Comparison of ENCODE assay signal across 1 cellular context in the genomic region with DNA sequence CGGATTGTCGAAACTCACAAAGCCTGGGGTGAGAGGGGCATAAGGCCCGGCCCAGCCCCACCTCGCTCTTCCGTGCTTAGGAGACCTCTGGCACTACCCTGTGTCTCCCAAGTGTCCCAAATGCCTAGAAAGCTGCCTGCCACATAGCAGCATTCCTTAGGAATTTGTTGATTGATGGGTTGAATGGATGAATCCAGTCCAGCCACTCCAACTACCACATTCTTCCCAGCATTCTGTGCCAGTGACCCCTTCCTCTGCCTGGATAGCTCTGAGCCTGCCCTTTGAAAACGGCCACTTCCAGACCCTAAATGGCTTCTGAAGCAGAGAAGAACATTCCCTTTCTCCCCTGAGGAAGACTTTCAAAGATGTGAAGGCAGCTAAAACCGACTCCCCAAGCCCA.
TF ChIP-seq lines count a peak whose summit lies in the region.

No MANE protein-coding gene starts in this region.

TF ChIP-seq in WTC11, 78 proteins besides CTCF, POLR2A, EP300 and RAD21 (continued from another document):
- TF ChIP-seq, protein P1, sequence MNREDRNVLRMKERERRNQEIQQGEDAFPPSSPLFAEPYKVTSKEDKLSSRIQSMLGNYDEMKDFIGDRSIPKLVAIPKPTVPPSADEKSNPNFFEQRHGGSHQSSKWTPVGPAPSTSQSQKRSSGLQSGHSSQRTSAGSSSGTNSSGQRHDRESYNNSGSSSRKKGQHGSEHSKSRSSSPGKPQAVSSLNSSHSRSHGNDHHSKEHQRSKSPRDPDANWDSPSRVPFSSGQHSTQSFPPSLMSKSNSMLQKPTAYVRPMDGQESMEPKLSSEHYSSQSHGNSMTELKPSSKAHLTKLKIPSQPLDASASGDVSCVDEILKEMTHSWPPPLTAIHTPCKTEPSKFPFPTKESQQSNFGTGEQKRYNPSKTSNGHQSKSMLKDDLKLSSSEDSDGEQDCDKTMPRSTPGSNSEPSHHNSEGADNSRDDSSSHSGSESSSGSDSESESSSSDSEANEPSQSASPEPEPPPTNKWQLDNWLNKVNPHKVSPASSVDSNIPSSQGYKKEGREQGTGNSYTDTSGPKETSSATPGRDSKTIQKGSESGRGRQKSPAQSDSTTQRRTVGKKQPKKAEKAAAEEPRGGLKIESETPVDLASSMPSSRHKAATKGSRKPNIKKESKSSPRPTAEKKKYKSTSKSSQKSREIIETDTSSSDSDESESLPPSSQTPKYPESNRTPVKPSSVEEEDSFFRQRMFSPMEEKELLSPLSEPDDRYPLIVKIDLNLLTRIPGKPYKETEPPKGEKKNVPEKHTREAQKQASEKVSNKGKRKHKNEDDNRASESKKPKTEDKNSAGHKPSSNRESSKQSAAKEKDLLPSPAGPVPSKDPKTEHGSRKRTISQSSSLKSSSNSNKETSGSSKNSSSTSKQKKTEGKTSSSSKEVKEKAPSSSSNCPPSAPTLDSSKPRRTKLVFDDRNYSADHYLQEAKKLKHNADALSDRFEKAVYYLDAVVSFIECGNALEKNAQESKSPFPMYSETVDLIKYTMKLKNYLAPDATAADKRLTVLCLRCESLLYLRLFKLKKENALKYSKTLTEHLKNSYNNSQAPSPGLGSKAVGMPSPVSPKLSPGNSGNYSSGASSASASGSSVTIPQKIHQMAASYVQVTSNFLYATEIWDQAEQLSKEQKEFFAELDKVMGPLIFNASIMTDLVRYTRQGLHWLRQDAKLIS (CRISPR knock-in tag; IDR thresholded peaks at IDR 0.05; ENCODE audit: borderline replicate concordance), result no peak
- TF ChIP-seq SOX15 (CRISPR knock-in tag; IDR thresholded peaks at IDR 0.05), result no peak
